1 cellular context compared by ENCODE assay signal in genomic region chr17:39923836-39924690, GRCh38.
TF ChIP-seq lines count a peak whose summit lies in the region.

No MANE protein-coding gene starts in this region.

TF ChIP-seq in GM12878, 131 proteins besides CTCF, POLR2A, EP300 and RAD21:
- TF ChIP-seq NKRF (conservative IDR thresholded peaks at IDR 0.05) = no peak
- no peak for TF ChIP-seq SREBF1 (IDR thresholded peaks at IDR 0.05; ENCODE audit: low read length)
- no peak for TF ChIP-seq ASH2L (IDR thresholded peaks at IDR 0.05; ENCODE audit: borderline replicate concordance, low read depth)
- no peak for TF ChIP-seq SIX5 (IDR thresholded peaks at IDR 0.05; ENCODE audit: low read depth, low read length, severe bottlenecking)
- no peak for TF ChIP-seq E2F4 (IDR thresholded peaks at IDR 0.05; ENCODE audit: low read depth, low read length)
- no peak for TF ChIP-seq SP1 (IDR thresholded peaks at IDR 0.05; ENCODE audit: low read depth, low read length)
- no peak for TF ChIP-seq ZBTB40 (IDR thresholded peaks at IDR 0.05; ENCODE audit: borderline replicate concordance)
- TF ChIP-seq MEF2B (IDR thresholded peaks at IDR 0.05; ENCODE audit: partially characterized antibody, poor library complexity, severe bottlenecking) = peak; percentile 17
- TF ChIP-seq TAF1 (IDR thresholded peaks at IDR 0.05; ENCODE audit: borderline replicate concordance, low read depth, low read length) = no peak
- TF ChIP-seq SKIL (IDR thresholded peaks at IDR 0.05; ENCODE audit: low read depth, poor library complexity, severe bottlenecking) = no peak
- no peak for TF ChIP-seq BCL3 (IDR thresholded peaks at IDR 0.05; ENCODE audit: borderline replicate concordance, insufficient read depth, low read depth, low read length, poor library complexity, severe bottlenecking)
- TF ChIP-seq SMC3 (IDR thresholded peaks at IDR 0.05; ENCODE audit: borderline replicate concordance, low read length) = 0 out of 2 replicates have a peak, but pooled peaks have one; percentile 6
- TF ChIP-seq BRCA1 (IDR thresholded peaks at IDR 0.05; ENCODE audit: low read depth, low read length) = no peak
- no peak for TF ChIP-seq MTA3 (IDR thresholded peaks at IDR 0.05; ENCODE audit: borderline replicate concordance, low read length)
- no peak for TF ChIP-seq SPI1 (IDR thresholded peaks at IDR 0.05; ENCODE audit: borderline replicate concordance, insufficient read depth, low read depth, low read length)
- no peak for TF ChIP-seq PAX8 (IDR thresholded peaks at IDR 0.05)
